In genomic region chr2:85905187-85905666, GRCh38 we compare ENCODE assay signal across 1 cellular context.
TF ChIP-seq lines count a peak whose summit lies in the region.

No MANE protein-coding gene starts in this region.

TF ChIP-seq in K562, 482 proteins besides CTCF, POLR2A, EP300 and RAD21 (continued from another document):
- TF ChIP-seq ZNF583 (CRISPR knock-in tag; IDR thresholded peaks at IDR 0.05), result no peak
